23 cellular contexts compared by ENCODE assay signal in genomic region chr22:39617342-39617741, GRCh38. TPM values are rescaled to one million over a fixed set of nuclear protein-coding genes. Genes with fewer than 3 reads are reported as not detected.
DNase-seq lines count a peak whose midpoint lies in the region; ATAC-seq and TF ChIP-seq lines count a peak whose summit lies in the region.
"Had no signal": no experiment of that assay in that cellular context is flagged by ENCODE, and none has a peak within 500 bp of the region (broad histone marks: within the 10 kb centered on the region; RNA-seq: fewer than 3 reads in every experiment).

No MANE protein-coding gene starts in this region.

- intact Hi-C loops in IMR-90 (cut with micrococcal nuclease) (no loop called here), head of caudate nucleus (cut with DNase I) (no loop called here)
- intact Hi-C loops in activated T-helper 1 cell treated with anti-CD3 and anti-CD28 coated beads, Interleukin-12 subunit alpha, Interleukin-12 subunit beta, Interleukin-2, Interleukin-4 antibody, amounts not matched to agents 30 ng/mL and 10 ng/mL and 1 ng/mL, durations not matched to agents 14 hours and 24 hours and 36 hours (cut with micrococcal nuclease): no loop called here

- H3K18ac ChIP-seq in IMR-90 (ENCODE audit: low read depth, low read length): no peak overlapping the region

- WGBS in IMR-90 (ENCODE audit: extremely low coverage in 2 of 2, insufficient read length in 1 of 2), 2 experiments: 0% methylated on average over 7 of the region's 15 CpGs; no CpG with 5 or more reads in 1 of the 2 experiments

- peaks cover 3% of the 10 kb centered on the region for H3K9me3 Mint-ChIP-seq in activated T-helper 1 cell treated with anti-CD3 and anti-CD28 coated beads, Interleukin-12 subunit alpha, Interleukin-12 subunit beta, Interleukin-2, Interleukin-4 antibody, amounts not matched to agents 30 ng/mL and 10 ng/mL and 1 ng/mL, durations not matched to agents 14 hours and 24 hours and 36 hours

- ATAC-seq in IMR-90 (ENCODE audit: low read depth) (peak; percentile 17; the same call in 1 of the 2 replicates), HG02938 (IDR thresholded peaks at IDR 0.05; ENCODE audit: unreplicated experiment) (no peak)
- ATAC-seq: activated CD4-positive, CD25-positive, alpha-beta regulatory T cell treated with anti-CD3 and anti-CD28 coated beads, Interleukin-2, amount 50 U/mL, for 24 hours; activated T-cell treated with anti-CD3 and anti-CD28 coated beads, Interleukin-2, amount 50 U/mL, for 72 hours had no signal

- H4K8ac ChIP-seq in IMR-90 (ENCODE audit: low read depth in 2 of 2, low read length in 2 of 2): no peak overlapping the region

- peaks cover 15% of the 10 kb centered on the region for H3K4me1 Mint-ChIP-seq in activated T-helper 1 cell treated with anti-CD3 and anti-CD28 coated beads, Interleukin-12 subunit alpha, Interleukin-12 subunit beta, Interleukin-2, Interleukin-4 antibody, amounts not matched to agents 30 ng/mL and 10 ng/mL and 1 ng/mL, durations not matched to agents 14 hours and 24 hours and 36 hours (ENCODE audit: low read depth)

- in situ Hi-C loops in IMR-90 (cut with MboI; ENCODE audit: low sequenced_read_pairs): no loop called here

- no peak overlapping the region for H3K4me2 ChIP-seq in IMR-90 (ENCODE audit: low read depth, low read length)
- H3K4me2 ChIP-seq: KMS-11 had no signal

- H3K27me3 ChIP-seq in IMR-90 (ENCODE audit: control insufficient read depth, insufficient read depth, low read length): peaks cover 40% of the 10 kb centered on the region
- H3K27me3 ChIP-seq: cardiac muscle cell had no signal

- CTCF ChIA-PET in IMR-90 (lab: Yijun Ruan, JAX): no interaction called here

- no peak overlapping the region for H3K4me3 ChIP-seq in IMR-90 (ENCODE audit: insufficient read depth, low read depth, low read length)
- H3K4me3 ChIP-seq: cardiac muscle cell, prostate gland had no signal

- H3K4me3 Mint-ChIP-seq in activated T-helper 1 cell treated with anti-CD3 and anti-CD28 coated beads, Interleukin-12 subunit alpha, Interleukin-12 subunit beta, Interleukin-2, Interleukin-4 antibody, amounts not matched to agents 30 ng/mL and 10 ng/mL and 1 ng/mL, durations not matched to agents 14 hours and 24 hours and 36 hours: no peak overlapping the region
- H3K4me3 Mint-ChIP-seq: memory B cell had no signal

- dilution Hi-C loops in IMR-90 (cut with HindIII; ENCODE audit: low sequenced_read_pairs, unreplicated experiment): no loop called here

- H3K27ac Mint-ChIP-seq in activated T-helper 1 cell treated with anti-CD3 and anti-CD28 coated beads, Interleukin-12 subunit alpha, Interleukin-12 subunit beta, Interleukin-2, Interleukin-4 antibody, amounts not matched to agents 30 ng/mL and 10 ng/mL and 1 ng/mL, durations not matched to agents 14 hours and 24 hours and 36 hours: no peak overlapping the region
- H3K27ac Mint-ChIP-seq: activated T-cell treated with anti-CD3 and anti-CD28 coated beads, Interleukin-2, amount 50 U/mL, for 72 hours; memory B cell had no signal

- DNase-seq in activated T-cell treated with anti-CD3 and anti-CD28 coated beads for 4 hours (peak; percentile 21), IMR-90 (no peak), head of caudate nucleus (peak; percentile 25 to 89 (median 72)), dermis blood vessel endothelial cell (no peak)
- no peak for DNase-seq in activated T-cell treated with anti-CD3 and anti-CD28 coated beads, Interleukin-2, amount 50 U/mL, for 1 hour
- peak; percentile 18 to 51 for DNase-seq in stimulated activated CD4-positive, alpha-beta T cell treated with anti-CD3 and anti-CD28 coated beads, Interleukin-4, amount 100 ng/mL, for 4 hours
- no peak for DNase-seq in activated T-helper 1 cell treated with anti-CD3 and anti-CD28 coated beads, Interleukin-12 subunit alpha, Interleukin-12 subunit beta, Interleukin-2, Interleukin-4 antibody, amounts not matched to agents 30 ng/mL and 10 ng/mL and 1 ng/mL, durations not matched to agents 14 hours and 24 hours and 36 hours (ENCODE audit: low spot score)
- DNase-seq: foreskin melanocyte, kidney glomerular epithelial cell, MV-4-11, naive B cell, NCI-H2029, small intestine, T1000 had no signal

- no peak overlapping the region for H2AK5ac ChIP-seq in IMR-90 (ENCODE audit: low read depth, low read length)

- no peak overlapping the region for H3K9ac ChIP-seq in IMR-90 (ENCODE audit: low read depth, low read length)
- H3K9ac ChIP-seq: KMS-11 had no signal

- H2AFZ ChIP-seq in IMR-90 (replicated peaks; ENCODE audit: low read length, poor library complexity): no peak overlapping the region

- no peaks in the 10 kb centered on the region for H4K20me1 ChIP-seq in IMR-90 (ENCODE audit: insufficient read depth, low read length)

- no peak for TF ChIP-seq POLR2A in IMR-90 (IDR thresholded peaks at IDR 0.05; ENCODE audit: low read depth, low read length)

- no peak overlapping the region for H3K27ac ChIP-seq in IMR-90 (ENCODE audit: insufficient read depth, low read length)
- H3K27ac ChIP-seq: cardiac muscle cell, KMS-11, prostate gland had no signal

- H3K9me1 ChIP-seq in IMR-90 (ENCODE audit: insufficient read depth, low read length): 0 out of 2 replicates have a peak, but pooled peaks cover 5% of the 10 kb centered on the region

- H3K14ac ChIP-seq in IMR-90 (replicated peaks; ENCODE audit: low read depth, low read length): no peak overlapping the region

- POLR2A ChIA-PET in IMR-90 (lab: Charles Lee; ENCODE audit: unreplicated experiment): no interaction called here

- no peak overlapping the region for H2BK15ac ChIP-seq in IMR-90 (ENCODE audit: low read depth, low read length)

- H3K79me1 ChIP-seq in IMR-90 (ENCODE audit: low read depth in 1 of 2, low read length in 2 of 2): no peaks in the 10 kb centered on the region

- H3K9me3 ChIP-seq in IMR-90 (ENCODE audit: control insufficient read depth, insufficient read depth, low read length): peaks cover 5% of the 10 kb centered on the region
- H3K9me3 ChIP-seq: prostate gland had no signal

- peaks cover 1% of the 10 kb centered on the region for H3K36me3 Mint-ChIP-seq in activated T-helper 1 cell treated with anti-CD3 and anti-CD28 coated beads, Interleukin-12 subunit alpha, Interleukin-12 subunit beta, Interleukin-2, Interleukin-4 antibody, amounts not matched to agents 30 ng/mL and 10 ng/mL and 1 ng/mL, durations not matched to agents 14 hours and 24 hours and 36 hours (ENCODE audit: low read depth)

- no peak overlapping the region for H3K23ac ChIP-seq in IMR-90 (ENCODE audit: low read depth, low read length)

- H2AK9ac ChIP-seq in IMR-90 (replicated peaks; ENCODE audit: low read depth, low read length, poor library complexity): no peak overlapping the region

- no peaks in the 10 kb centered on the region for H3K4me1 ChIP-seq in IMR-90 (ENCODE audit: control insufficient read depth, insufficient read depth, low read length)
- H3K4me1 ChIP-seq: prostate gland had no signal

- TF ChIP-seq RAD21 in IMR-90 (IDR thresholded peaks at IDR 0.05; ENCODE audit: low read length): no peak

- no peak overlapping the region for H4K91ac ChIP-seq in IMR-90 (ENCODE audit: insufficient read depth, low read depth, low read length)

- H3K36me3 ChIP-seq in IMR-90 (ENCODE audit: control insufficient read depth, insufficient read depth, low read length): no peaks in the 10 kb centered on the region
- H3K36me3 ChIP-seq: cardiac muscle cell, prostate gland had no signal

- no peak for TF ChIP-seq CTCF in IMR-90 (conservative IDR thresholded peaks at IDR 0.05; ENCODE audit: low read depth, low read length)

- no peak overlapping the region for H4K5ac ChIP-seq in IMR-90 (ENCODE audit: low read depth, low read length)

- H3K56ac ChIP-seq in IMR-90 (ENCODE audit: extremely low read depth, insufficient read depth, low read length): no peak overlapping the region

- H3K27me3 Mint-ChIP-seq in activated T-helper 1 cell treated with anti-CD3 and anti-CD28 coated beads, Interleukin-12 subunit alpha, Interleukin-12 subunit beta, Interleukin-2, Interleukin-4 antibody, amounts not matched to agents 30 ng/mL and 10 ng/mL and 1 ng/mL, durations not matched to agents 14 hours and 24 hours and 36 hours (ENCODE audit: insufficient read depth): peaks cover 21% of the 10 kb centered on the region

- no TSS peak for BruUV-seq in IMR-90 (replicated peaks; lab: Mats Ljungman, UMichigan)

- no peak overlapping the region for H2BK20ac ChIP-seq in IMR-90 (ENCODE audit: low read depth, low read length)

- H2BK5ac ChIP-seq in IMR-90 (ENCODE audit: low read depth, low read length, poor library complexity, severe bottlenecking): no peak overlapping the region

- no peak overlapping the region for H3K4ac ChIP-seq in IMR-90 (ENCODE audit: low read depth, low read length)

- H2BK120ac ChIP-seq in IMR-90 (ENCODE audit: low read depth, low read length): no peak overlapping the region

TF ChIP-seq in IMR-90, 13 proteins besides CTCF, POLR2A, EP300 and RAD21:
- TF ChIP-seq CEBPB (IDR thresholded peaks at IDR 0.05; ENCODE audit: low read depth, low read length) (no peak), USF2 (IDR thresholded peaks at IDR 0.05; ENCODE audit: low read depth, low read length) (no peak), NFE2L2 (IDR thresholded peaks at IDR 0.05; ENCODE audit: low read depth, low read length) (no peak), MAFK (IDR thresholded peaks at IDR 0.05; ENCODE audit: low read depth, low read length) (no peak), SMC3 (IDR thresholded peaks at IDR 0.05; ENCODE audit: low read depth, low read length) (no peak)

RNA-seq across cellular contexts. Expression of gene CACNA1I, which starts 46.8 kb away (rescaled TPM):
- under 0.01 TPM in 1 of 2 replicates, not detected in the other for total RNA-seq in IMR-90 (2012; rRNA removed)
- 0.01 and 0.02 TPM in 2 replicates for polyA plus RNA-seq in IMR-90 (2012; rRNA removed)
- 0.01 TPM in 2 replicates for polyA plus RNA-seq in IMR-90 (2012; cell fraction: cytosol; rRNA removed)
- 0.03 and 0.05 TPM in 2 replicates for polyA plus RNA-seq in IMR-90 (2012; cell fraction: nucleus; rRNA removed; ENCODE audit: low replicate concordance)
- total RNA-seq in activated T-helper 1 cell treated with anti-CD3 and anti-CD28 coated beads, Interleukin-12 subunit alpha, Interleukin-12 subunit beta, Interleukin-2, Interleukin-4 antibody, amounts not matched to agents 30 ng/mL and 10 ng/mL and 1 ng/mL, durations not matched to agents 14 hours and 24 hours and 36 hours: 0.02 and 0.03 TPM in 2 replicates
- not detected in 2 replicates for total RNA-seq in dermis blood vessel endothelial cell
- total RNA-seq: Daoy, dermis microvascular lymphatic vessel endothelial cell had no signal

Comparison
In these comparisons a context has a peak if more than half of its experiments do, and no peak if none do; other contexts are left out.
1. DNase-seq: peak in activated T-cell treated with anti-CD3 and anti-CD28 coated beads for 4 hours (single experiment), head of caudate nucleus (42 of 42) and stimulated activated CD4-positive, alpha-beta T cell treated with anti-CD3 and anti-CD28 coated beads, Interleukin-4, amount 100 ng/mL, for 4 hours (2 of 2); none in activated T-cell treated with anti-CD3 and anti-CD28 coated beads, Interleukin-2, amount 50 U/mL, for 1 hour (single experiment), IMR-90 (single experiment), activated T-helper 1 cell treated with anti-CD3 and anti-CD28 coated beads, Interleukin-12 subunit alpha, Interleukin-12 subunit beta, Interleukin-2, Interleukin-4 antibody, amounts not matched to agents 30 ng/mL and 10 ng/mL and 1 ng/mL, durations not matched to agents 14 hours and 24 hours and 36 hours (single experiment) and dermis blood vessel endothelial cell (single experiment).